ENCODE assay signal across 8 cellular contexts in genomic region chr5:131262953-131263541, GRCh38. TPM values are rescaled to one million over a fixed set of nuclear protein-coding genes. Genes with fewer than 3 reads are reported as not detected.
DNase-seq lines count a peak whose midpoint lies in the region; ATAC-seq and TF ChIP-seq lines count a peak whose summit lies in the region.

No MANE protein-coding gene starts in this region.

- H3K27ac Mint-ChIP-seq in osteocyte (ENCODE audit: unreplicated experiment), result peak overlapping the region; percentile 65

- H3K4me3 Mint-ChIP-seq in osteocyte (ENCODE audit: unreplicated experiment), result peak overlapping the region; percentile 77

- peaks cover 40% of the 10 kb centered on the region for H3K4me1 Mint-ChIP-seq in osteocyte (ENCODE audit: unreplicated experiment)

- no peaks in the 10 kb centered on the region for H3K36me3 Mint-ChIP-seq in osteocyte (ENCODE audit: unreplicated experiment)

- no peak for TF ChIP-seq POLR2A in erythroblast (IDR thresholded peaks at IDR 0.05; ENCODE audit: low read length)

- no peaks in the 10 kb centered on the region for H3K27me3 Mint-ChIP-seq in osteocyte (ENCODE audit: unreplicated experiment)

- ATAC-seq in GM18508 (IDR thresholded peaks at IDR 0.05; ENCODE audit: insufficient read depth, unreplicated experiment) (peak; percentile 17), HG03064 (IDR thresholded peaks at IDR 0.05; ENCODE audit: low read depth, unreplicated experiment) (peak; percentile 9)

- no peaks in the 10 kb centered on the region for H3K9me3 Mint-ChIP-seq in osteocyte (ENCODE audit: unreplicated experiment)

- in situ Hi-C loops in ACHN (cut with HindIII; ENCODE audit: low pct_ligation_motif_present, low pct_unique_long_range_greater_than_20kb, low sequenced_read_pairs) (no loop called here), SK-MEL-5 (cut with HindIII; ENCODE audit: low pct_unique_long_range_greater_than_20kb, low sequenced_read_pairs) (no loop called here)

- DNase-seq in ACHN (peak; percentile 31), SK-MEL-5 (ENCODE audit: low read depth, low spot score) (peak; percentile 11), erythroblast (lab: John Stamatoyannopoulos, UW) (peak; percentile 55 to 65), osteocyte (ENCODE audit: extremely low spot score, unreplicated experiment) (no peak), T-helper 9 cell (no peak)
- DNase-seq in stimulated activated CD4-positive, alpha-beta T cell treated with anti-CD3 and anti-CD28 coated beads, Interleukin-4, amount 100 ng/mL, for 24 hours, result no peak

- TF ChIP-seq CTCF in osteocyte (IDR thresholded peaks at IDR 0.05), result no peak

RNA-seq across cellular contexts. Expression of gene CDC42SE2, which starts 0.8 kb away (rescaled TPM):
- total RNA-seq in SK-MEL-5 (2014; rRNA removed; shearing (Covaris generic)), result 22.1 and 25.2 TPM in 2 replicates
- polyA plus RNA-seq in SK-MEL-5 (2015; cell fraction: cytosol; rRNA removed), result 18.1 and 18.7 TPM in 2 replicates
- 8.0 and 8.8 TPM in 2 replicates for polyA plus RNA-seq in SK-MEL-5 (2015; cell fraction: nucleus; rRNA removed)
- total RNA-seq in osteocyte, result 21.6 and 22.9 TPM in 2 replicates

Comparison
In these comparisons a context has a peak if more than half of its experiments do, and no peak if none do; other contexts are left out.
1. DNase-seq: peak in ACHN (single experiment), SK-MEL-5 (single experiment) and erythroblast (2 of 2); none in osteocyte (single experiment), T-helper 9 cell (single experiment) and stimulated activated CD4-positive, alpha-beta T cell treated with anti-CD3 and anti-CD28 coated beads, Interleukin-4, amount 100 ng/mL, for 24 hours (single experiment).